ENCODE assay signal across 1 cellular context in the genomic region with DNA sequence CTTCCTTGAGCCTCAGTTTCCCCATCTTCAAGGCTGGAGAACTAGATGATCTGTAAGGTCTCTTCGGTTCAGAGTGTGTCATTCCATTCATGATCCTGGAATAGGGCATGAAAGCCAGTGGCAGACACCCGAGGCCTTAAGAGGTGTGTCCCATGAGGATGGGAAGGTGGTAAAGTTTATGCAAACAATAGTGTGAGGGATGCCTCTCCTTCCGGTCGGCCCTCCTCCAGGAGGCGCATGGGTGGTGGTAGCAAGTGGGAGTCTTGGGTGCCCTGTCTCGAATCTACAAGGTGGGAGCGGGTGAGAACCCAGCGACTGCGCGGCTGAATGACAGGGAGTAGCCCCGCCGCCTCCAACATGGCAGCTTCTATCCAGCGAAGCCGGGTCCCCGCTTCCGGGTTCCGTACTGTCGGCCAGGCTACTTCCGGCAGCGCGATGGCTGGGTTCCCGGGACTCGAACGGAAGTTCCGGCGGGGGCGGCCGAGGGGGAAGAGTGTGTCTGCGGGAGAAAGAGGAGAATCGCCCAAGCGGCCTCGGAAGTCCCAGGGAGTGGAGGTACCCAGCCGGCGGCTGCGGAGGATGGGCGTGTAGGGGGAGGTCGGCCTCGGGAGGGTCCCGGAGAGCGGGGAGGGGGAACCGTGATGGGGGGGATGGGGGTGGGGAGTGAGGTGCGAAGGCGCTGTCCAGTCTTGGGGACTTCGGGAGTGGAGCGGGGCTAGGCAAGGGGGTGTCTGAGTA.
TF ChIP-seq lines count a peak whose summit lies in the region.

A gene (plus strand): TSS at position 450 of the 738 bp plus-strand sequence. CDS start 1,538 bp downstream, outside the sequence.

TF ChIP-seq in HepG2, 621 proteins besides CTCF, POLR2A, EP300 and RAD21 (continued from another document and continues in another):
- no peak for TF ChIP-seq ZNF567 (CRISPR knock-in tag; IDR thresholded peaks at IDR 0.05; ENCODE audit: borderline replicate concordance)
- TF ChIP-seq ZC3H13 (CRISPR knock-in tag; IDR thresholded peaks at IDR 0.05) = no peak
- TF ChIP-seq, protein P1, sequence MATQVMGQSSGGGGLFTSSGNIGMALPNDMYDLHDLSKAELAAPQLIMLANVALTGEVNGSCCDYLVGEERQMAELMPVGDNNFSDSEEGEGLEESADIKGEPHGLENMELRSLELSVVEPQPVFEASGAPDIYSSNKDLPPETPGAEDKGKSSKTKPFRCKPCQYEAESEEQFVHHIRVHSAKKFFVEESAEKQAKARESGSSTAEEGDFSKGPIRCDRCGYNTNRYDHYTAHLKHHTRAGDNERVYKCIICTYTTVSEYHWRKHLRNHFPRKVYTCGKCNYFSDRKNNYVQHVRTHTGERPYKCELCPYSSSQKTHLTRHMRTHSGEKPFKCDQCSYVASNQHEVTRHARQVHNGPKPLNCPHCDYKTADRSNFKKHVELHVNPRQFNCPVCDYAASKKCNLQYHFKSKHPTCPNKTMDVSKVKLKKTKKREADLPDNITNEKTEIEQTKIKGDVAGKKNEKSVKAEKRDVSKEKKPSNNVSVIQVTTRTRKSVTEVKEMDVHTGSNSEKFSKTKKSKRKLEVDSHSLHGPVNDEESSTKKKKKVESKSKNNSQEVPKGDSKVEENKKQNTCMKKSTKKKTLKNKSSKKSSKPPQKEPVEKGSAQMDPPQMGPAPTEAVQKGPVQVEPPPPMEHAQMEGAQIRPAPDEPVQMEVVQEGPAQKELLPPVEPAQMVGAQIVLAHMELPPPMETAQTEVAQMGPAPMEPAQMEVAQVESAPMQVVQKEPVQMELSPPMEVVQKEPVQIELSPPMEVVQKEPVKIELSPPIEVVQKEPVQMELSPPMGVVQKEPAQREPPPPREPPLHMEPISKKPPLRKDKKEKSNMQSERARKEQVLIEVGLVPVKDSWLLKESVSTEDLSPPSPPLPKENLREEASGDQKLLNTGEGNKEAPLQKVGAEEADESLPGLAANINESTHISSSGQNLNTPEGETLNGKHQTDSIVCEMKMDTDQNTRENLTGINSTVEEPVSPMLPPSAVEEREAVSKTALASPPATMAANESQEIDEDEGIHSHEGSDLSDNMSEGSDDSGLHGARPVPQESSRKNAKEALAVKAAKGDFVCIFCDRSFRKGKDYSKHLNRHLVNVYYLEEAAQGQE (IDR thresholded peaks at IDR 0.05; ENCODE audit: borderline replicate concordance in 1 of 2, low read depth in 1 of 2, low read length in 2 of 2) = no peak
- TF ChIP-seq, protein P2, sequence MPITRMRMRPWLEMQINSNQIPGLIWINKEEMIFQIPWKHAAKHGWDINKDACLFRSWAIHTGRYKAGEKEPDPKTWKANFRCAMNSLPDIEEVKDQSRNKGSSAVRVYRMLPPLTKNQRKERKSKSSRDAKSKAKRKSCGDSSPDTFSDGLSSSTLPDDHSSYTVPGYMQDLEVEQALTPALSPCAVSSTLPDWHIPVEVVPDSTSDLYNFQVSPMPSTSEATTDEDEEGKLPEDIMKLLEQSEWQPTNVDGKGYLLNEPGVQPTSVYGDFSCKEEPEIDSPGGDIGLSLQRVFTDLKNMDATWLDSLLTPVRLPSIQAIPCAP (CRISPR knock-in tag; IDR thresholded peaks at IDR 0.05; ENCODE audit: low read depth) = no peak
- TF ChIP-seq GATAD2A (CRISPR knock-in tag; IDR thresholded peaks at IDR 0.05) = peak; percentile 63
- TF ChIP-seq, protein P3, sequence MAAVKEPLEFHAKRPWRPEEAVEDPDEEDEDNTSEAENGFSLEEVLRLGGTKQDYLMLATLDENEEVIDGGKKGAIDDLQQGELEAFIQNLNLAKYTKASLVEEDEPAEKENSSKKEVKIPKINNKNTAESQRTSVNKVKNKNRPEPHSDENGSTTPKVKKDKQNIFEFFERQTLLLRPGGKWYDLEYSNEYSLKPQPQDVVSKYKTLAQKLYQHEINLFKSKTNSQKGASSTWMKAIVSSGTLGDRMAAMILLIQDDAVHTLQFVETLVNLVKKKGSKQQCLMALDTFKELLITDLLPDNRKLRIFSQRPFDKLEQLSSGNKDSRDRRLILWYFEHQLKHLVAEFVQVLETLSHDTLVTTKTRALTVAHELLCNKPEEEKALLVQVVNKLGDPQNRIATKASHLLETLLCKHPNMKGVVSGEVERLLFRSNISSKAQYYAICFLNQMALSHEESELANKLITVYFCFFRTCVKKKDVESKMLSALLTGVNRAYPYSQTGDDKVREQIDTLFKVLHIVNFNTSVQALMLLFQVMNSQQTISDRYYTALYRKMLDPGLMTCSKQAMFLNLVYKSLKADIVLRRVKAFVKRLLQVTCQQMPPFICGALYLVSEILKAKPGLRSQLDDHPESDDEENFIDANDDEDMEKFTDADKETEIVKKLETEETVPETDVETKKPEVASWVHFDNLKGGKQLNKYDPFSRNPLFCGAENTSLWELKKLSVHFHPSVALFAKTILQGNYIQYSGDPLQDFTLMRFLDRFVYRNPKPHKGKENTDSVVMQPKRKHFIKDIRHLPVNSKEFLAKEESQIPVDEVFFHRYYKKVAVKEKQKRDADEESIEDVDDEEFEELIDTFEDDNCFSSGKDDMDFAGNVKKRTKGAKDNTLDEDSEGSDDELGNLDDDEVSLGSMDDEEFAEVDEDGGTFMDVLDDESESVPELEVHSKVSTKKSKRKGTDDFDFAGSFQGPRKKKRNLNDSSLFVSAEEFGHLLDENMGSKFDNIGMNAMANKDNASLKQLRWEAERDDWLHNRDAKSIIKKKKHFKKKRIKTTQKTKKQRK (IDR thresholded peaks at IDR 0.05; ENCODE audit: low read length) = no peak
- TF ChIP-seq SP1 (IDR thresholded peaks at IDR 0.05) = no peak
- TF ChIP-seq SP1 (CRISPR knock-in tag; IDR thresholded peaks at IDR 0.05) = no peak
- no peak; the same call in 1 of the 2 replicates for TF ChIP-seq YEATS4 (CRISPR knock-in tag; IDR thresholded peaks at IDR 0.05; ENCODE audit: borderline replicate concordance)
- 0 out of 2 replicates have a peak, but pooled peaks have one; percentile 28 for TF ChIP-seq FOSL2 (CRISPR knock-in tag; IDR thresholded peaks at IDR 0.05)
- TF ChIP-seq ZNF333 (CRISPR knock-in tag; IDR thresholded peaks at IDR 0.05; ENCODE audit: borderline replicate concordance) = no peak
- TF ChIP-seq SMC3 (IDR thresholded peaks at IDR 0.05; ENCODE audit: low read length) = no peak
- peak; percentile 56; the same call in 1 of the 2 replicates for TF ChIP-seq ZNF644 (CRISPR knock-in tag; IDR thresholded peaks at IDR 0.05; ENCODE audit: low read depth)
- TF ChIP-seq ZNF737 (CRISPR knock-in tag; IDR thresholded peaks at IDR 0.05; ENCODE audit: borderline replicate concordance) = no peak
- 0 out of 2 replicates have a peak, but pooled peaks have one; percentile 51 for TF ChIP-seq ZNF615 (CRISPR knock-in tag; IDR thresholded peaks at IDR 0.05; ENCODE audit: borderline replicate concordance)
- peak; percentile 13; the same call in 1 of the 2 replicates for TF ChIP-seq GFI1 (CRISPR knock-in tag; IDR thresholded peaks at IDR 0.05; ENCODE audit: borderline replicate concordance)
- no peak; the same call in 1 of the 2 replicates for TF ChIP-seq ZNF12 (CRISPR knock-in tag; IDR thresholded peaks at IDR 0.05)
- TF ChIP-seq ZNF546 (CRISPR knock-in tag; conservative IDR thresholded peaks at IDR 0.05) = no peak
- TF ChIP-seq, protein P4, sequence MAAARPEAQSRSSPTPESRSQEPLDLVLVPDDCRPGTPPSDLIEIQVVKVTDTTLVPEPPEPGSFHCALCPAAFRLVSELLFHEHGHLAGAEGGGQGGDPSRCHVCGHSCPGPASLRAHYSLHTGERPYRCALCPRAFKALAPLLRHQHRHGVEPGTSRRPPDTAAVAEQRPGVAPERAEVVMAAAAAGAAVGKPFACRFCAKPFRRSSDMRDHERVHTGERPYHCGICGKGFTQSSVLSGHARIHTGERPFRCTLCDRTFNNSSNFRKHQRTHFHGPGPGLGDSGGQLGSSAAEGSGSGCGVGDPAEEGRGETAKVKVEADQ (CRISPR knock-in tag; IDR thresholded peaks at IDR 0.05; ENCODE audit: borderline replicate concordance) = no peak
- no peak for TF ChIP-seq RAD51 (IDR thresholded peaks at IDR 0.05; ENCODE audit: borderline replicate concordance)
- TF ChIP-seq, protein P5, sequence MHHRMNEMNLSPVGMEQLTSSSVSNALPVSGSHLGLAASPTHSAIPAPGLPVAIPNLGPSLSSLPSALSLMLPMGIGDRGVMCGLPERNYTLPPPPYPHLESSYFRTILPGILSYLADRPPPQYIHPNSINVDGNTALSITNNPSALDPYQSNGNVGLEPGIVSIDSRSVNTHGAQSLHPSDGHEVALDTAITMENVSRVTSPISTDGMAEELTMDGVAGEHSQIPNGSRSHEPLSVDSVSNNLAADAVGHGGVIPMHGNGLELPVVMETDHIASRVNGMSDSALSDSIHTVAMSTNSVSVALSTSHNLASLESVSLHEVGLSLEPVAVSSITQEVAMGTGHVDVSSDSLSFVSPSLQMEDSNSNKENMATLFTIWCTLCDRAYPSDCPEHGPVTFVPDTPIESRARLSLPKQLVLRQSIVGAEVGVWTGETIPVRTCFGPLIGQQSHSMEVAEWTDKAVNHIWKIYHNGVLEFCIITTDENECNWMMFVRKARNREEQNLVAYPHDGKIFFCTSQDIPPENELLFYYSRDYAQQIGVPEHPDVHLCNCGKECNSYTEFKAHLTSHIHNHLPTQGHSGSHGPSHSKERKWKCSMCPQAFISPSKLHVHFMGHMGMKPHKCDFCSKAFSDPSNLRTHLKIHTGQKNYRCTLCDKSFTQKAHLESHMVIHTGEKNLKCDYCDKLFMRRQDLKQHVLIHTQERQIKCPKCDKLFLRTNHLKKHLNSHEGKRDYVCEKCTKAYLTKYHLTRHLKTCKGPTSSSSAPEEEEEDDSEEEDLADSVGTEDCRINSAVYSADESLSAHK (CRISPR knock-in tag; IDR thresholded peaks at IDR 0.05; ENCODE audit: borderline replicate concordance) = no peak
- no peak for TF ChIP-seq ZFYVE20 (CRISPR knock-in tag; IDR thresholded peaks at IDR 0.05; ENCODE audit: borderline replicate concordance, low read depth)
- TF ChIP-seq, protein P6, sequence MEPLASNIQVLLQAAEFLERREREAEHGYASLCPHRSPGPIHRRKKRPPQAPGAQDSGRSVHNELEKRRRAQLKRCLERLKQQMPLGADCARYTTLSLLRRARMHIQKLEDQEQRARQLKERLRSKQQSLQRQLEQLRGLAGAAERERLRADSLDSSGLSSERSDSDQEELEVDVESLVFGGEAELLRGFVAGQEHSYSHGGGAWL (CRISPR knock-in tag; IDR thresholded peaks at IDR 0.05) = no peak
- TF ChIP-seq NCOR1 (IDR thresholded peaks at IDR 0.05; ENCODE audit: borderline replicate concordance, low read length) = no peak
- no peak for TF ChIP-seq ZNF839 (CRISPR knock-in tag; IDR thresholded peaks at IDR 0.05; ENCODE audit: borderline replicate concordance)
- TF ChIP-seq U2AF2 (IDR thresholded peaks at IDR 0.05; ENCODE audit: low read depth, low read length) = no peak
- no peak for TF ChIP-seq RCOR2 (CRISPR knock-in tag; IDR thresholded peaks at IDR 0.05)
- TF ChIP-seq, protein P7, sequence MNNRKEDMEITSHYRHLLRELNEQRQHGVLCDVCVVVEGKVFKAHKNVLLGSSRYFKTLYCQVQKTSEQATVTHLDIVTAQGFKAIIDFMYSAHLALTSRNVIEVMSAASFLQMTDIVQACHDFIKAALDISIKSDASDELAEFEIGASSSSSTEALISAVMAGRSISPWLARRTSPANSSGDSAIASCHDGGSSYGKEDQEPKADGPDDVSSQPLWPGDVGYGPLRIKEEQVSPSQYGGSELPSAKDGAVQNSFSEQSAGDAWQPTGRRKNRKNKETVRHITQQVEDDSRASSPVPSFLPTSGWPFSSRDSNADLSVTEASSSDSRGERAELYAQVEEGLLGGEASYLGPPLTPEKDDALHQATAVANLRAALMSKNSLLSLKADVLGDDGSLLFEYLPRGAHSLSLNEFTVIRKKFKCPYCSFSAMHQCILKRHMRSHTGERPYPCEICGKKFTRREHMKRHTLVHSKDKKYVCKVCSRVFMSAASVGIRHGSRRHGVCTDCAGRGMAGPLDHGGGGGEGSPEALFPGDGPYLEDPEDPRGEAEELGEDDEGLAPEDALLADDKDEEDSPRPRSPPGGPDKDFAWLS (CRISPR knock-in tag; IDR thresholded peaks at IDR 0.05; ENCODE audit: borderline replicate concordance) = no peak
- no peak for TF ChIP-seq NFYC (CRISPR knock-in tag; IDR thresholded peaks at IDR 0.05)
- TF ChIP-seq PHF21A (CRISPR knock-in tag; IDR thresholded peaks at IDR 0.05) = no peak
- no peak for TF ChIP-seq RFX5 (IDR thresholded peaks at IDR 0.05; ENCODE audit: low read depth, low read length)
- TF ChIP-seq PRMT3 (CRISPR knock-in tag; IDR thresholded peaks at IDR 0.05; ENCODE audit: borderline replicate concordance, low read depth) = no peak
- TF ChIP-seq, protein P8, sequence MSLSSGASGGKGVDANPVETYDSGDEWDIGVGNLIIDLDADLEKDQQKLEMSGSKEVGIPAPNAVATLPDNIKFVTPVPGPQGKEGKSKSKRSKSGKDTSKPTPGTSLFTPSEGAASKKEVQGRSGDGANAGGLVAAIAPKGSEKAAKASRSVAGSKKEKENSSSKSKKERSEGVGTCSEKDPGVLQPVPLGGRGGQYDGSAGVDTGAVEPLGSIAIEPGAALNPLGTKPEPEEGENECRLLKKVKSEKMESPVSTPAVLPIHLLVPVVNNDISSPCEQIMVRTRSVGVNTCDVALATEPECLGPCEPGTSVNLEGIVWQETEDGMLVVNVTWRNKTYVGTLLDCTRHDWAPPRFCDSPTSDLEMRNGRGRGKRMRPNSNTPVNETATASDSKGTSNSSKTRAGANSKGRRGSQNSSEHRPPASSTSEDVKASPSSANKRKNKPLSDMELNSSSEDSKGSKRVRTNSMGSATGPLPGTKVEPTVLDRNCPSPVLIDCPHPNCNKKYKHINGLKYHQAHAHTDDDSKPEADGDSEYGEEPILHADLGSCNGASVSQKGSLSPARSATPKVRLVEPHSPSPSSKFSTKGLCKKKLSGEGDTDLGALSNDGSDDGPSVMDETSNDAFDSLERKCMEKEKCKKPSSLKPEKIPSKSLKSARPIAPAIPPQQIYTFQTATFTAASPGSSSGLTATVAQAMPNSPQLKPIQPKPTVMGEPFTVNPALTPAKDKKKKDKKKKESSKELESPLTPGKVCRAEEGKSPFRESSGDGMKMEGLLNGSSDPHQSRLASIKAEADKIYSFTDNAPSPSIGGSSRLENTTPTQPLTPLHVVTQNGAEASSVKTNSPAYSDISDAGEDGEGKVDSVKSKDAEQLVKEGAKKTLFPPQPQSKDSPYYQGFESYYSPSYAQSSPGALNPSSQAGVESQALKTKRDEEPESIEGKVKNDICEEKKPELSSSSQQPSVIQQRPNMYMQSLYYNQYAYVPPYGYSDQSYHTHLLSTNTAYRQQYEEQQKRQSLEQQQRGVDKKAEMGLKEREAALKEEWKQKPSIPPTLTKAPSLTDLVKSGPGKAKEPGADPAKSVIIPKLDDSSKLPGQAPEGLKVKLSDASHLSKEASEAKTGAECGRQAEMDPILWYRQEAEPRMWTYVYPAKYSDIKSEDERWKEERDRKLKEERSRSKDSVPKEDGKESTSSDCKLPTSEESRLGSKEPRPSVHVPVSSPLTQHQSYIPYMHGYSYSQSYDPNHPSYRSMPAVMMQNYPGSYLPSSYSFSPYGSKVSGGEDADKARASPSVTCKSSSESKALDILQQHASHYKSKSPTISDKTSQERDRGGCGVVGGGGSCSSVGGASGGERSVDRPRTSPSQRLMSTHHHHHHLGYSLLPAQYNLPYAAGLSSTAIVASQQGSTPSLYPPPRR (CRISPR knock-in tag; IDR thresholded peaks at IDR 0.05; ENCODE audit: borderline replicate concordance) = no peak
- TF ChIP-seq ELF3 (CRISPR knock-in tag; IDR thresholded peaks at IDR 0.05) = peak; percentile 80
- TF ChIP-seq IRF2 (CRISPR knock-in tag; IDR thresholded peaks at IDR 0.05) = peak; percentile 75
- TF ChIP-seq HDAC2 (CRISPR knock-in tag; IDR thresholded peaks at IDR 0.05) = peak; percentile 53
- 0 out of 2 replicates have a peak, but pooled peaks have one; percentile 69 for TF ChIP-seq HNRNPL (IDR thresholded peaks at IDR 0.05; ENCODE audit: low read depth, low read length)
- TF ChIP-seq TGIF2 (CRISPR knock-in tag; IDR thresholded peaks at IDR 0.05) = peak; percentile 51; the same call in 1 of the 2 replicates
